15 cellular contexts compared by ENCODE assay signal in genomic region chr1:201533836-201534235, GRCh38. TPM values are rescaled to one million over a fixed set of nuclear protein-coding genes. Genes with fewer than 3 reads are reported as not detected.
DNase-seq lines count a peak whose midpoint lies in the region; ATAC-seq, FAIRE-seq and TF ChIP-seq lines count a peak whose summit lies in the region.
"Had no signal": no experiment of that assay in that cellular context is flagged by ENCODE, and none has a peak within 500 bp of the region (broad histone marks: within the 10 kb centered on the region; RNA-seq: fewer than 3 reads in every experiment).

No MANE protein-coding gene starts in this region.

- H3K36me3 Mint-ChIP-seq in GM23338 (ENCODE audit: low read depth), result no peaks in the 10 kb centered on the region

- no peak for TF ChIP-seq RAD21 in H1 (IDR thresholded peaks at IDR 0.05 in 1 of 2, conservative IDR thresholded peaks at IDR 0.05 in 1 of 2; ENCODE audit: low read depth in 2 of 2, low read length in 2 of 2)

- H3K79me2 ChIP-seq in GM23338 (replicated peaks; ENCODE audit: insufficient read depth) (no peaks in the 10 kb centered on the region), H1 (ENCODE audit: control insufficient read depth in 1 of 2, insufficient read depth in 2 of 2, low read length in 2 of 2) (no peaks in the 10 kb centered on the region), trophoblast cell (ENCODE audit: control insufficient read depth, insufficient read depth, low read length, poor library complexity) (peaks cover 5% of the 10 kb centered on the region), osteoblast (ENCODE audit: insufficient read depth, low read length) (peaks cover 6% of the 10 kb centered on the region)

- ATAC-seq in GM23338, result no peak
- no peak for ATAC-seq in HG03439 (IDR thresholded peaks at IDR 0.05; ENCODE audit: unreplicated experiment)
- ATAC-seq: HCT116, PC-3 had no signal

- H2AK5ac ChIP-seq in H1 (ENCODE audit: low read depth, low read length) (no peak overlapping the region), trophoblast cell (ENCODE audit: low read length) (no peak overlapping the region)

- peaks cover 28% of the 10 kb centered on the region for H3K27me3 ChIP-seq in GM23338 (ENCODE audit: insufficient read depth)
- H3K27me3 ChIP-seq in H1 (replicated peaks in 1 of 4; ENCODE audit: control insufficient read depth in 3 of 4, extremely low read depth in 1 of 4, insufficient read depth in 3 of 4, low read length in 3 of 4), result peaks cover 0 to 7% (median 6%) of the 10 kb centered on the region in 4 experiments; a peak in 5 of 7 replicates
- H3K27me3 ChIP-seq in trophoblast cell (ENCODE audit: insufficient read depth, low read length), result no peaks in the 10 kb centered on the region
- no peaks in the 10 kb centered on the region for H3K27me3 ChIP-seq in osteoblast (ENCODE audit: insufficient read depth, low read length)
- H3K27me3 ChIP-seq: SJSA1 had no signal

- peaks cover 26% of the 10 kb centered on the region for H3K27me3 Mint-ChIP-seq in GM23338 (ENCODE audit: insufficient read depth, low read depth, poor library complexity)

- H2BK20ac ChIP-seq in H1 (ENCODE audit: low read length), result no peak overlapping the region

- H3K18ac ChIP-seq in H1 (ENCODE audit: extremely low read depth, low read length) (no peak overlapping the region), trophoblast cell (ENCODE audit: low read length) (no peak overlapping the region)

- H2BK12ac ChIP-seq in H1 (ENCODE audit: low read depth, low read length), result no peak overlapping the region
- peak overlapping the region; percentile 13 for H2BK12ac ChIP-seq in trophoblast cell (ENCODE audit: low read length)

- no peak overlapping the region for H4K12ac ChIP-seq in trophoblast cell (ENCODE audit: low read depth, low read length)

- H3K4me2 ChIP-seq in GM23338 (no peak overlapping the region), H1 (ENCODE audit: insufficient read depth in 1 of 2, low read depth in 2 of 2, low read length in 2 of 2) (no peak overlapping the region), trophoblast cell (ENCODE audit: low read length) (peak overlapping the region; percentile 47), osteoblast (ENCODE audit: insufficient read depth, low read length) (no peak overlapping the region)

- FAIRE-seq in H1 (lab: Jason Lieb, UNC), result no peak

- H2AFZ ChIP-seq in GM23338 (no peak overlapping the region), H1 (ENCODE audit: low read length) (no peak overlapping the region), trophoblast cell (ENCODE audit: insufficient read depth, low read length, poor library complexity) (no peak overlapping the region), osteoblast (ENCODE audit: low read length) (no peak overlapping the region)

- H2BK15ac ChIP-seq in H1 (ENCODE audit: low read length), result no peak overlapping the region

- H3K4me3 ChIP-seq in GM23338 (no peak overlapping the region), H1 (ENCODE audit: extremely low read depth in 1 of 4, insufficient read depth in 2 of 4, low read depth in 3 of 4, low read length in 4 of 4) (no peak overlapping the region), trophoblast cell (ENCODE audit: low read depth, low read length) (no peak overlapping the region), osteoblast (ENCODE audit: insufficient read depth, low read length) (no peak overlapping the region)
- H3K4me3 ChIP-seq: SJSA1 had no signal

- H4K8ac ChIP-seq in H1 (ENCODE audit: extremely low read depth, insufficient read depth, low read length), result no peak overlapping the region
- no peak overlapping the region for H4K8ac ChIP-seq in trophoblast cell (ENCODE audit: low read depth, low read length)

- no peak for TF ChIP-seq POLR2A in H1 (IDR thresholded peaks at IDR 0.05; ENCODE audit: control extremely low read depth in 1 of 2, low read depth in 2 of 2, low read length in 2 of 2)

- no peak overlapping the region for H3K27ac ChIP-seq in GM23338 (ENCODE audit: low read depth)
- H3K27ac ChIP-seq in H1 (ENCODE audit: low read depth, low read length), result no peak overlapping the region
- peak overlapping the region; percentile 44 for H3K27ac ChIP-seq in trophoblast cell (ENCODE audit: low read depth, low read length)
- H3K27ac ChIP-seq in osteoblast (ENCODE audit: low read depth, low read length), result no peak overlapping the region
- H3K27ac ChIP-seq: SJSA1 had no signal

- H3K27ac Mint-ChIP-seq in GM23338, result no peak overlapping the region

- DNase-seq in GM23338 (ENCODE audit: low spot score) (peak; percentile 36), H1 (ENCODE audit: low read depth in 1 of 2, low spot score in 2 of 2) (no peak), trophoblast cell (no peak), osteoblast (ENCODE audit: insufficient read length, low spot score, missing footprints) (no peak), NCI-H2227 (lab: John Stamatoyannopoulos, UW; ENCODE audit: unreplicated experiment) (no peak), NCI-H2196 treated with DMSO at 0.1 percent for 48 hours (lab: John Stamatoyannopoulos, UW; ENCODE audit: unreplicated experiment) (no peak)
- DNase-seq: EL, NCI-H1436 treated with DMSO at 0.1 percent for 48 hours, NCI-H2081, NCI-H226, NCI-H69, PC-3 had no signal

- no peaks in the 10 kb centered on the region for H3K36me3 ChIP-seq in GM23338 (ENCODE audit: insufficient read depth)
- H3K36me3 ChIP-seq in H1 (ENCODE audit: control insufficient read depth in 2 of 4, insufficient read depth in 4 of 4, low read length in 3 of 4), result no peaks in the 10 kb centered on the region
- H3K36me3 ChIP-seq in trophoblast cell (ENCODE audit: control insufficient read depth in 1 of 2, insufficient read depth in 2 of 2, low read length in 2 of 2), result no peaks in the 10 kb centered on the region
- H3K36me3 ChIP-seq in osteoblast (ENCODE audit: insufficient read depth, low read length), result no peaks in the 10 kb centered on the region
- H3K36me3 ChIP-seq: SJSA1 had no signal

- H3K9me2 ChIP-seq in GM23338 (ENCODE audit: insufficient read depth), result no peaks in the 10 kb centered on the region

- POLR2A ChIA-PET in H1 (lab: Charles Lee; ENCODE audit: partially characterized antibody), result interaction anchor here (0.6 to 0.9 kb wide), 2 partner anchors 62 to 347 kb away, joined by 3 read pairs; no protein-coding TSS in a partner anchor

- 85% methylated on average over 4 of the region's 4 CpGs; no CpG with 5 or more reads in 1 of the 2 experiments for WGBS in H1 (ENCODE audit: extremely low coverage in 1 of 2, insufficient coverage in 1 of 2, insufficient read length in 1 of 2, insufficient replicate concordance in 2 of 2, low coverage in 1 of 2, low lambda C conversion rate in 2 of 2, missing lambda C conversion rate in 1 of 2), 2 experiments
- WGBS in trophoblast cell (ENCODE audit: extremely low coverage, insufficient coverage, insufficient read length), result no CpG with 5 or more reads among the region's 4 CpGs

- H3K23me2 ChIP-seq in H1 (ENCODE audit: low read depth, low read length), result peaks cover 5% of the 10 kb centered on the region; the same call in 1 of the 2 replicates

- no peaks in the 10 kb centered on the region for H3K9me3 Mint-ChIP-seq in GM23338

- no peak overlapping the region for H3K14ac ChIP-seq in H1 (ENCODE audit: insufficient read length)
- no peak overlapping the region for H3K14ac ChIP-seq in trophoblast cell (ENCODE audit: low read length)

- H3K79me1 ChIP-seq in H1 (ENCODE audit: low read depth, low read length) (no peaks in the 10 kb centered on the region), trophoblast cell (ENCODE audit: low read length) (peaks cover 26% of the 10 kb centered on the region)

- no peak overlapping the region for H3K56ac ChIP-seq in H1 (replicated peaks; ENCODE audit: insufficient read length, low read depth, low read length)

- H3K9ac ChIP-seq in H1 (replicated peaks in 1 of 4; ENCODE audit: extremely low read depth in 1 of 4, low read depth in 3 of 4, low read length in 3 of 4), result no peak overlapping the region
- no peak overlapping the region for H3K9ac ChIP-seq in trophoblast cell (ENCODE audit: low read length)

- no peak for TF ChIP-seq EP300 in H1 (IDR thresholded peaks at IDR 0.05; ENCODE audit: borderline replicate concordance in 1 of 2, low read depth in 2 of 2, low read length in 2 of 2)

- H2BK120ac ChIP-seq in H1 (replicated peaks; ENCODE audit: low read depth, low read length) (no peak overlapping the region), trophoblast cell (ENCODE audit: insufficient read depth, low read length, poor library complexity) (peak overlapping the region; percentile 8)

- CTCF ChIA-PET in H1 (lab: Charles Lee; ENCODE audit: partially characterized antibody), result interaction anchor here (0.6 to 43.8 kb wide), 14 partner anchors 8 to 602 kb away, joined by 3 to 929 read pairs (median 4); partner anchors contain the start of gene CSRP1

- no peaks in the 10 kb centered on the region for H3K9me3 ChIP-seq in H1 (ENCODE audit: insufficient read depth in 2 of 2, low read depth in 1 of 2, low read length in 1 of 2)
- H3K9me3 ChIP-seq in trophoblast cell (ENCODE audit: insufficient read depth, low read depth, low read length), result no peaks in the 10 kb centered on the region
- H3K9me3 ChIP-seq in osteoblast (ENCODE audit: low read depth, low read length), result no peaks in the 10 kb centered on the region
- H3K9me3 ChIP-seq: SJSA1 had no signal

- H3K4me1 ChIP-seq in GM23338 (ENCODE audit: insufficient read depth) (peaks cover 20% of the 10 kb centered on the region), H1 (replicated peaks in 1 of 4; ENCODE audit: control insufficient read depth in 3 of 4, insufficient read depth in 4 of 4, low read length in 3 of 4) (peaks cover 0 to 10% (median 6%) of the 10 kb centered on the region in 4 experiments; a peak in 5 of 7 replicates), trophoblast cell (ENCODE audit: control insufficient read depth in 1 of 2, insufficient read depth in 2 of 2, low read length in 2 of 2) (peaks cover 21 to 36% of the 10 kb centered on the region in 2 experiments), osteoblast (ENCODE audit: insufficient read depth, low read length) (peaks cover 61% of the 10 kb centered on the region)

- H4K91ac ChIP-seq in H1 (replicated peaks; ENCODE audit: insufficient read length, low read length), result no peak overlapping the region
- H4K91ac ChIP-seq in trophoblast cell (ENCODE audit: low read depth, low read length), result peak overlapping the region; percentile 21

- H3F3A ChIP-seq in GM23338 (replicated peaks; ENCODE audit: low read depth), result 0 out of 2 replicates have a peak, but pooled peaks cover 3% of the 10 kb centered on the region

- H3K4me3 Mint-ChIP-seq in GM23338, result no peak overlapping the region

- TF ChIP-seq CTCF in GM23338 (conservative IDR thresholded peaks at IDR 0.05; ENCODE audit: low read depth in 2 of 2) (no peak), H1 (IDR thresholded peaks at IDR 0.05; ENCODE audit: control extremely low read depth in 1 of 3, insufficient read depth in 1 of 3, low read depth in 1 of 3, low read length in 3 of 3) (no peak), osteoblast (IDR thresholded peaks at IDR 0.05; ENCODE audit: extremely low read depth, low read depth, low read length) (no peak)

- H3K4me1 Mint-ChIP-seq in GM23338, result peaks cover 26% of the 10 kb centered on the region

- H3K23ac ChIP-seq in H1 (ENCODE audit: insufficient read length) (no peak overlapping the region), trophoblast cell (ENCODE audit: low read length) (no peak overlapping the region)

- no peak overlapping the region for H2BK5ac ChIP-seq in H1 (ENCODE audit: low read depth, low read length)
- H2BK5ac ChIP-seq in trophoblast cell (ENCODE audit: low read depth, low read length, poor library complexity), result peak overlapping the region; percentile 15

- no peak overlapping the region for H4K5ac ChIP-seq in H1 (ENCODE audit: insufficient read length, low read depth, low read length)

- H4K20me1 ChIP-seq in GM23338 (replicated peaks; ENCODE audit: insufficient read depth) (no peaks in the 10 kb centered on the region), H1 (replicated peaks in 1 of 2; ENCODE audit: control insufficient read depth in 1 of 2, insufficient read depth in 2 of 2, low read length in 2 of 2) (no peaks in the 10 kb centered on the region), osteoblast (ENCODE audit: insufficient read depth, low read length) (no peaks in the 10 kb centered on the region)

- H3K4ac ChIP-seq in H1 (replicated peaks; ENCODE audit: insufficient read length, low read depth, low read length) (no peak overlapping the region), trophoblast cell (ENCODE audit: low read depth, low read length) (no peak overlapping the region)

RNA-seq across cellular contexts. Expression of gene NAV1, which starts 5.1 kb away (rescaled TPM):
- 37.2 and 37.4 TPM in 2 replicates for total RNA-seq in GM23338 (2014; rRNA removed; shearing (Covaris generic))
- polyA plus RNA-seq in GM23338 (2016; fragmentation: Nextera tagmentation; extraction: Ambion mirVana) (22.6 and 22.7 TPM in 2 replicates), H1 (2011; rRNA removed) (9.9 and 12.2 TPM in 2 replicates)
- total RNA-seq in H1 (2021; fragmentation: NEBNext Ultra II Directional; extraction: Animal tissue kit (Norgen Biotek cat#: 25700)), result 42.7 and 43.6 TPM in 2 replicates
- polyA plus RNA-seq in H1 (2011; cell fraction: cytosol; rRNA removed), result 6.1 TPM
- polyA plus RNA-seq in H1 (2011; cell fraction: nucleus; rRNA removed), result 21.8 TPM
- polyA plus RNA-seq in H1 (2012, experiment 1 of 2), result 18.4 to 24.2 TPM (median 23.3 TPM) in 4 replicates
- 6.4 TPM for polyA plus RNA-seq in H1 (2012, experiment 2 of 2)
- 16.4 TPM for polyA plus RNA-seq in H1 (2013, experiment 1 of 2)
- 14.6 TPM for polyA plus RNA-seq in H1 (2013, experiment 2 of 2)
- 23.8 and 26.1 TPM in 2 replicates for polyA minus RNA-seq in H1 (2011; rRNA and poly(A)+ RNA removed)
- polyA minus RNA-seq in H1 (2011; cell fraction: cytosol; rRNA and poly(A)+ RNA removed), result 24.7 TPM
- polyA minus RNA-seq in H1 (2011; cell fraction: nucleus; rRNA and poly(A)+ RNA removed), result 27.6 TPM
- 38.9 and 40.5 TPM in 2 replicates for polyA plus RNA-seq in trophoblast cell (2013)
- total RNA-seq in osteoblast, result 47.0 and 47.1 TPM in 2 replicates

RNA-seq across cellular contexts. Expression of gene CSRP1, which starts 26.9 kb away (rescaled TPM):
- 24.1 and 29.9 TPM in 2 replicates for total RNA-seq in GM23338 (2014; rRNA removed; shearing (Covaris generic))
- polyA plus RNA-seq in GM23338 (2016; fragmentation: Nextera tagmentation; extraction: Ambion mirVana) (5.8 and 6.2 TPM in 2 replicates), H1 (2011; rRNA removed) (13.2 and 14.2 TPM in 2 replicates)
- 22.3 and 24.1 TPM in 2 replicates for total RNA-seq in H1 (2021; fragmentation: NEBNext Ultra II Directional; extraction: Animal tissue kit (Norgen Biotek cat#: 25700))
- polyA plus RNA-seq in H1 (2011; cell fraction: cytosol; rRNA removed), result 13.4 TPM
- 14.7 TPM for polyA plus RNA-seq in H1 (2011; cell fraction: nucleus; rRNA removed)
- 12.4 to 15.0 TPM (median 13.8 TPM) in 4 replicates for polyA plus RNA-seq in H1 (2012, experiment 1 of 2)
- 20.3 TPM for polyA plus RNA-seq in H1 (2012, experiment 2 of 2)
- polyA plus RNA-seq in H1 (2013, experiment 1 of 2), result 15.9 TPM
- polyA plus RNA-seq in H1 (2013, experiment 2 of 2), result 15.4 TPM
- 10.5 and 12.6 TPM in 2 replicates for polyA minus RNA-seq in H1 (2011; rRNA and poly(A)+ RNA removed)
- 9.5 TPM for polyA minus RNA-seq in H1 (2011; cell fraction: cytosol; rRNA and poly(A)+ RNA removed)
- polyA minus RNA-seq in H1 (2011; cell fraction: nucleus; rRNA and poly(A)+ RNA removed), result 9.3 TPM
- 326 and 348 TPM in 2 replicates for polyA plus RNA-seq in trophoblast cell (2013)
- 389 and 480 TPM in 2 replicates for total RNA-seq in osteoblast

Comparison
In these comparisons a context has a peak if more than half of its experiments do, and no peak if none do; other contexts are left out.
1. RNA of gene CSRP1, which starts 26.9 kb away (total RNA-seq): 389 to 480 TPM in osteoblast; 24.1 to 29.9 TPM in GM23338 and 22.3 to 24.1 TPM in H1; every median in the first group is over 10 times any median in the second.